In the genomic region with DNA sequence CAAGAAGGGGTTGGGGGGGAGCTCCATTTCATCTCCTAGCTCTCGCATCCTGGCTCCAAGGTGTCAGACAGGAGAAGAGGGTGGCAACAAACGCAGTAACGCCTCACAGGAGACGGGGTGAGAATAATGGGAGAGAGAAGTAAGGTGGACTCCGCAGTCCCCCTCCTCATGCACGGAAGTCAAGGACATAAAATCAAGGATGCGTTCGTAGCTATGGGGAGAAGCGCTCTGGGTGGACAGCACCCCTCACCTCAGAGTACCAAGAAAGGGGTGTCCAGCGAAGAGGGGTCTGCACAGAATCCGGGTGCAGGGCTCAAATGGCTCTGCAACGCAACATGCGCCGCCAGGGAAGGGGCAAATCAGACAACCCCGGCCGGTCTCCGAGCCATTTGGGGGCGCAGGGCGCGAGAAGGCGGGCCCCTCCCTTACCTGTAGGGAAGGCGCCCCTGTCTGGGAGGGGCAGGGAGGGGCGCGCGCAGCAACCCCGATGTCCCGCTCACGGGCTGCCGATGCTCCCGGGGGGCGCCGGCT, we compare ENCODE assay signal across 1 cellular context.
A peak's percentile ranks its signal among the peaks of the same experiment; 100 is the strongest.
TF ChIP-seq lines count a peak whose summit lies in the region.

No MANE protein-coding gene starts in this region.

TF ChIP-seq in HEK293, 187 proteins besides CTCF, POLR2A, EP300 and RAD21 (continued from another document):
- TF ChIP-seq, protein P1, sequence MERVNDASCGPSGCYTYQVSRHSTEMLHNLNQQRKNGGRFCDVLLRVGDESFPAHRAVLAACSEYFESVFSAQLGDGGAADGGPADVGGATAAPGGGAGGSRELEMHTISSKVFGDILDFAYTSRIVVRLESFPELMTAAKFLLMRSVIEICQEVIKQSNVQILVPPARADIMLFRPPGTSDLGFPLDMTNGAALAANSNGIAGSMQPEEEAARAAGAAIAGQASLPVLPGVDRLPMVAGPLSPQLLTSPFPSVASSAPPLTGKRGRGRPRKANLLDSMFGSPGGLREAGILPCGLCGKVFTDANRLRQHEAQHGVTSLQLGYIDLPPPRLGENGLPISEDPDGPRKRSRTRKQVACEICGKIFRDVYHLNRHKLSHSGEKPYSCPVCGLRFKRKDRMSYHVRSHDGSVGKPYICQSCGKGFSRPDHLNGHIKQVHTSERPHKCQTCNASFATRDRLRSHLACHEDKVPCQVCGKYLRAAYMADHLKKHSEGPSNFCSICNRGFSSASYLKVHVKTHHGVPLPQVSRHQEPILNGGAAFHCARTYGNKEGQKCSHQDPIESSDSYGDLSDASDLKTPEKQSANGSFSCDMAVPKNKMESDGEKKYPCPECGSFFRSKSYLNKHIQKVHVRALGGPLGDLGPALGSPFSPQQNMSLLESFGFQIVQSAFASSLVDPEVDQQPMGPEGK (tag by site-specific recombination; IDR thresholded peaks at IDR 0.05): peak; percentile 50
- TF ChIP-seq YY1 (tag by site-specific recombination; IDR thresholded peaks at IDR 0.05) (0 out of 2 replicates have a peak, but pooled peaks have one; percentile 21), ZNF138 (tag by site-specific recombination; IDR thresholded peaks at IDR 0.05; ENCODE audit: borderline replicate concordance) (no peak), IKZF3 (tag by site-specific recombination; IDR thresholded peaks at IDR 0.05) (no peak), ZBTB20 (tag by site-specific recombination; IDR thresholded peaks at IDR 0.05) (no peak), BCL11B (tag by site-specific recombination; IDR thresholded peaks at IDR 0.05; ENCODE audit: low read depth) (no peak), GFI1B (tag by site-specific recombination; IDR thresholded peaks at IDR 0.05) (no peak), ZNF350 (tag by site-specific recombination; IDR thresholded peaks at IDR 0.05) (no peak), ZNF37A (tag by site-specific recombination; IDR thresholded peaks at IDR 0.05) (no peak), ZNF777 (tag by site-specific recombination; IDR thresholded peaks at IDR 0.05; ENCODE audit: borderline replicate concordance) (no peak), ZNF658 (tag by site-specific recombination; IDR thresholded peaks at IDR 0.05) (no peak), KLF9 (tag by site-specific recombination; IDR thresholded peaks at IDR 0.05; ENCODE audit: low read depth) (0 out of 2 replicates have a peak, but pooled peaks have one; percentile 18), HOXD13 (CRISPR knock-in tag; IDR thresholded peaks at IDR 0.05; ENCODE audit: borderline replicate concordance) (no peak), ZNF558 (tag by site-specific recombination; IDR thresholded peaks at IDR 0.05) (no peak), ZBTB7A (tag by site-specific recombination; IDR thresholded peaks at IDR 0.05; ENCODE audit: low read depth) (0 out of 2 replicates have a peak, but pooled peaks have one; percentile 37), ZNF585B (tag by site-specific recombination; IDR thresholded peaks at IDR 0.05) (no peak), SETDB1 (IDR thresholded peaks at IDR 0.05; ENCODE audit: insufficient read length, low read length) (no peak), SP2 (tag by site-specific recombination; IDR thresholded peaks at IDR 0.05) (peak; percentile 8; the same call in 1 of the 2 replicates), ZNF169 (tag by site-specific recombination; IDR thresholded peaks at IDR 0.05) (no peak), ZNF112 (tag by site-specific recombination; IDR thresholded peaks at IDR 0.05) (no peak), ZNF768 (tag by site-specific recombination; IDR thresholded peaks at IDR 0.05) (no peak), ZNF561 (tag by site-specific recombination; IDR thresholded peaks at IDR 0.05; ENCODE audit: borderline replicate concordance) (peak; percentile 27; the same call in 1 of the 2 replicates), YY2 (tag by site-specific recombination; IDR thresholded peaks at IDR 0.05) (no peak), ZFP69B (tag by site-specific recombination; IDR thresholded peaks at IDR 0.05) (no peak), ZNF175 (tag by site-specific recombination; IDR thresholded peaks at IDR 0.05) (no peak), ZNF670 (tag by site-specific recombination; IDR thresholded peaks at IDR 0.05; ENCODE audit: low read depth) (no peak), KLF1 (tag by site-specific recombination; IDR thresholded peaks at IDR 0.05) (0 out of 2 replicates have a peak, but pooled peaks have one; percentile 2), ZNF214 (tag by site-specific recombination; IDR thresholded peaks at IDR 0.05; ENCODE audit: borderline replicate concordance) (no peak), ZNF157 (tag by site-specific recombination; IDR thresholded peaks at IDR 0.05) (no peak), GLIS2 (tag by site-specific recombination; IDR thresholded peaks at IDR 0.05) (peak; percentile 13; the same call in 1 of the 2 replicates), ZNF548 (tag by site-specific recombination; IDR thresholded peaks at IDR 0.05) (no peak)
- TF ChIP-seq, protein P2, sequence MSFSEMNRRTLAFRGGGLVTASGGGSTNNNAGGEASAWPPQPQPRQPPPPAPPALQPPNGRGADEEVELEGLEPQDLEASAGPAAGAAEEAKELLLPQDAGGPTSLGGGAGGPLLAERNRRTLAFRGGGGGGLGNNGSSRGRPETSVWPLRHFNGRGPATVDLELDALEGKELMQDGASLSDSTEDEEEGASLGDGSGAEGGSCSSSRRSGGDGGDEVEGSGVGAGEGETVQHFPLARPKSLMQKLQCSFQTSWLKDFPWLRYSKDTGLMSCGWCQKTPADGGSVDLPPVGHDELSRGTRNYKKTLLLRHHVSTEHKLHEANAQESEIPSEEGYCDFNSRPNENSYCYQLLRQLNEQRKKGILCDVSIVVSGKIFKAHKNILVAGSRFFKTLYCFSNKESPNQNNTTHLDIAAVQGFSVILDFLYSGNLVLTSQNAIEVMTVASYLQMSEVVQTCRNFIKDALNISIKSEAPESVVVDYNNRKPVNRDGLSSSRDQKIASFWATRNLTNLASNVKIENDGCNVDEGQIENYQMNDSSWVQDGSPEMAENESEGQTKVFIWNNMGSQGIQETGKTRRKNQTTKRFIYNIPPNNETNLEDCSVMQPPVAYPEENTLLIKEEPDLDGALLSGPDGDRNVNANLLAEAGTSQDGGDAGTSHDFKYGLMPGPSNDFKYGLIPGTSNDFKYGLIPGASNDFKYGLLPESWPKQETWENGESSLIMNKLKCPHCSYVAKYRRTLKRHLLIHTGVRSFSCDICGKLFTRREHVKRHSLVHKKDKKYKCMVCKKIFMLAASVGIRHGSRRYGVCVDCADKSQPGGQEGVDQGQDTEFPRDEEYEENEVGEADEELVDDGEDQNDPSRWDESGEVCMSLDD (tag by site-specific recombination; IDR thresholded peaks at IDR 0.05): peak; percentile 82; the same call in 1 of the 2 replicates
- TF ChIP-seq, protein P3, sequence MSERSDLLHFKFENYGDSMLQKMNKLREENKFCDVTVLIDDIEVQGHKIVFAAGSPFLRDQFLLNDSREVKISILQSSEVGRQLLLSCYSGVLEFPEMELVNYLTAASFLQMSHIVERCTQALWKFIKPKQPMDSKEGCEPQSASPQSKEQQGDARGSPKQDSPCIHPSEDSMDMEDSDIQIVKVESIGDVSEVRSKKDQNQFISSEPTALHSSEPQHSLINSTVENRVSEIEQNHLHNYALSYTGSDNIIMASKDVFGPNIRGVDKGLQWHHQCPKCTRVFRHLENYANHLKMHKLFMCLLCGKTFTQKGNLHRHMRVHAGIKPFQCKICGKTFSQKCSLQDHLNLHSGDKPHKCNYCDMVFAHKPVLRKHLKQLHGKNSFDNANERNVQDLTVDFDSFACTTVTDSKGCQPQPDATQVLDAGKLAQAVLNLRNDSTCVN (tag by site-specific recombination; optimal IDR thresholded peaks at IDR 0.05): peak; percentile 74
- TF ChIP-seq, protein P4, sequence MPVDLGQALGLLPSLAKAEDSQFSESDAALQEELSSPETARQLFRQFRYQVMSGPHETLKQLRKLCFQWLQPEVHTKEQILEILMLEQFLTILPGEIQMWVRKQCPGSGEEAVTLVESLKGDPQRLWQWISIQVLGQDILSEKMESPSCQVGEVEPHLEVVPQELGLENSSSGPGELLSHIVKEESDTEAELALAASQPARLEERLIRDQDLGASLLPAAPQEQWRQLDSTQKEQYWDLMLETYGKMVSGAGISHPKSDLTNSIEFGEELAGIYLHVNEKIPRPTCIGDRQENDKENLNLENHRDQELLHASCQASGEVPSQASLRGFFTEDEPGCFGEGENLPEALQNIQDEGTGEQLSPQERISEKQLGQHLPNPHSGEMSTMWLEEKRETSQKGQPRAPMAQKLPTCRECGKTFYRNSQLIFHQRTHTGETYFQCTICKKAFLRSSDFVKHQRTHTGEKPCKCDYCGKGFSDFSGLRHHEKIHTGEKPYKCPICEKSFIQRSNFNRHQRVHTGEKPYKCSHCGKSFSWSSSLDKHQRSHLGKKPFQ (tag by site-specific recombination; IDR thresholded peaks at IDR 0.05): no peak
- TF ChIP-seq, protein P5, sequence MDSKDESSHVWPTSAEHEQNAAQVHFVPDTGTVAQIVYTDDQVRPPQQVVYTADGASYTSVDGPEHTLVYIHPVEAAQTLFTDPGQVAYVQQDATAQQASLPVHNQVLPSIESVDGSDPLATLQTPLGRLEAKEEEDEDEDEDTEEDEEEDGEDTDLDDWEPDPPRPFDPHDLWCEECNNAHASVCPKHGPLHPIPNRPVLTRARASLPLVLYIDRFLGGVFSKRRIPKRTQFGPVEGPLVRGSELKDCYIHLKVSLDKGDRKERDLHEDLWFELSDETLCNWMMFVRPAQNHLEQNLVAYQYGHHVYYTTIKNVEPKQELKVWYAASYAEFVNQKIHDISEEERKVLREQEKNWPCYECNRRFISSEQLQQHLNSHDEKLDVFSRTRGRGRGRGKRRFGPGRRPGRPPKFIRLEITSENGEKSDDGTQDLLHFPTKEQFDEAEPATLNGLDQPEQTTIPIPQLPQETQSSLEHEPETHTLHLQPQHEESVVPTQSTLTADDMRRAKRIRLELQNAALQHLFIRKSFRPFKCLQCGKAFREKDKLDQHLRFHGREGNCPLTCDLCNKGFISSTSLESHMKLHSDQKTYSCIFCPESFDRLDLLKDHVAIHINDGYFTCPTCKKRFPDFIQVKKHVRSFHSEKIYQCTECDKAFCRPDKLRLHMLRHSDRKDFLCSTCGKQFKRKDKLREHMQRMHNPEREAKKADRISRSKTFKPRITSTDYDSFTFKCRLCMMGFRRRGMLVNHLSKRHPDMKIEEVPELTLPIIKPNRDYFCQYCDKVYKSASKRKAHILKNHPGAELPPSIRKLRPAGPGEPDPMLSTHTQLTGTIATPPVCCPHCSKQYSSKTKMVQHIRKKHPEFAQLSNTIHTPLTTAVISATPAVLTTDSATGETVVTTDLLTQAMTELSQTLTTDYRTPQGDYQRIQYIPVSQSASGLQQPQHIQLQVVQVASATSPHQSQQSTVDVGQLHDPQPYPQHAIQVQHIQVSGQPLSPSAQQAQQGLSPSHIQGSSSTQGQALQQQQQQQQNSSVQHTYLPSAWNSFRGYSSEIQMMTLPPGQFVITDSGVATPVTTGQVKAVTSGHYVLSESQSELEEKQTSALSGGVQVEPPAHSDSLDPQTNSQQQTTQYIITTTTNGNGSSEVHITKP (tag by site-specific recombination; IDR thresholded peaks at IDR 0.05): 0 out of 2 replicates have a peak, but pooled peaks have one; percentile 6
- TF ChIP-seq, protein P6, sequence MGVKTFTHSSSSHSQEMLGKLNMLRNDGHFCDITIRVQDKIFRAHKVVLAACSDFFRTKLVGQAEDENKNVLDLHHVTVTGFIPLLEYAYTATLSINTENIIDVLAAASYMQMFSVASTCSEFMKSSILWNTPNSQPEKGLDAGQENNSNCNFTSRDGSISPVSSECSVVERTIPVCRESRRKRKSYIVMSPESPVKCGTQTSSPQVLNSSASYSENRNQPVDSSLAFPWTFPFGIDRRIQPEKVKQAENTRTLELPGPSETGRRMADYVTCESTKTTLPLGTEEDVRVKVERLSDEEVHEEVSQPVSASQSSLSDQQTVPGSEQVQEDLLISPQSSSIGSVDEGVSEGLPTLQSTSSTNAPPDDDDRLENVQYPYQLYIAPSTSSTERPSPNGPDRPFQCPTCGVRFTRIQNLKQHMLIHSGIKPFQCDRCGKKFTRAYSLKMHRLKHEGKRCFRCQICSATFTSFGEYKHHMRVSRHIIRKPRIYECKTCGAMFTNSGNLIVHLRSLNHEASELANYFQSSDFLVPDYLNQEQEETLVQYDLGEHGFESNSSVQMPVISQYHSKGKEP (tag by site-specific recombination; IDR thresholded peaks at IDR 0.05): no peak
